ENCODE assay signal across 20 cellular contexts in genomic region chr6:16344756-16345155, GRCh38.
DNase-seq lines count a peak whose midpoint lies in the region; ATAC-seq and TF ChIP-seq lines count a peak whose summit lies in the region.
"Had no signal": no experiment of that assay in that cellular context is flagged by ENCODE, and none has a peak within 500 bp of the region (broad histone marks: within the 10 kb centered on the region; RNA-seq: fewer than 3 reads in every experiment).

No MANE protein-coding gene starts in this region.

- H3K36me3 Mint-ChIP-seq in activated T-helper 17 cell treated with anti-CD3 and anti-CD28 coated beads, Interleukin-2, amount 50 U/mL, for 72 hours (ENCODE audit: low read depth), result no peaks in the 10 kb centered on the region
- peaks cover 3% of the 10 kb centered on the region; the same call in 1 of the 3 replicates for H3K36me3 Mint-ChIP-seq in GM23338 (ENCODE audit: low read depth)

- H3K4me1 Mint-ChIP-seq in activated T-helper 17 cell treated with anti-CD3 and anti-CD28 coated beads, Interleukin-2, amount 50 U/mL, for 72 hours, result peaks cover 16% of the 10 kb centered on the region
- H3K4me1 Mint-ChIP-seq in GM23338, result peaks cover 7% of the 10 kb centered on the region; the same call in 2 of the 3 replicates

- no peak for TF ChIP-seq CTCF in SK-N-SH (IDR thresholded peaks at IDR 0.05)
- no peak for TF ChIP-seq CTCF in GM23338 (conservative IDR thresholded peaks at IDR 0.05; ENCODE audit: low read depth in 2 of 2)

- H3K27me3 Mint-ChIP-seq in activated T-helper 17 cell treated with anti-CD3 and anti-CD28 coated beads, Interleukin-2, amount 50 U/mL, for 72 hours, result no peaks in the 10 kb centered on the region
- peaks cover 4% of the 10 kb centered on the region for H3K27me3 Mint-ChIP-seq in GM23338 (ENCODE audit: insufficient read depth, low read depth, poor library complexity)
- H3K27me3 Mint-ChIP-seq: activated naive CD4-positive, alpha-beta T cell treated with anti-CD3 and anti-CD28 coated beads, Interleukin-2, amount 50 U/mL, for 24 hours; naive thymus-derived CD4-positive, alpha-beta T cell; T-cell had no signal

- peak overlapping the region; percentile 78 to 93 for H3K27ac ChIP-seq in SK-N-SH (ENCODE audit: low read depth in 2 of 2, low read length in 1 of 2)
- no peak overlapping the region for H3K27ac ChIP-seq in GM23338 (ENCODE audit: low read depth)
- H3K27ac ChIP-seq: HL-60 had no signal

- no peak for TF ChIP-seq RAD21 in SK-N-SH (IDR thresholded peaks at IDR 0.05; ENCODE audit: low read length)

- H3K9ac ChIP-seq in SK-N-SH, result no peak overlapping the region

- POLR2A ChIA-PET in SK-N-SH (lab: Yijun Ruan, JAX), result no interaction called here

- TF ChIP-seq EP300 in SK-N-SH (IDR thresholded peaks at IDR 0.05; ENCODE audit: borderline replicate concordance in 1 of 2, low read depth in 1 of 2, low read length in 1 of 2), result no peak

- no peaks in the 10 kb centered on the region for H3K27me3 ChIP-seq in SK-N-SH (ENCODE audit: insufficient read depth)
- no peaks in the 10 kb centered on the region for H3K27me3 ChIP-seq in GM23338 (ENCODE audit: insufficient read depth)
- H3K27me3 ChIP-seq: sigmoid colon had no signal

- H3K9me3 ChIP-seq in SK-N-SH, result no peaks in the 10 kb centered on the region
- H3K9me3 ChIP-seq: Caco-2, sigmoid colon had no signal

- 93% methylated on average over 6 of the region's 6 CpGs for WGBS in SK-N-SH (ENCODE audit: low lambda C conversion rate)

- no peak for DNase-seq in SK-N-SH
- DNase-seq in hepatic stellate cell (ENCODE audit: low spot score), result peak; percentile 73
- DNase-seq in NCI-H2029 (lab: John Stamatoyannopoulos, UW), result no peak
- no peak for DNase-seq in GM23338 (ENCODE audit: low spot score)
- DNase-seq in NCI-H2171 treated with DMSO at 0.1 percent for 48 hours (lab: John Stamatoyannopoulos, UW), result no peak
- DNase-seq in stimulated activated CD4-positive, alpha-beta T cell treated with anti-CD3 and anti-CD28 coated beads, Interleukin-2, amount 100 ng/mL, for 48 hours, result no peak
- DNase-seq: 8988T; activated CD4-positive, CD25-positive, alpha-beta regulatory T cell; activated CD8-positive, alpha-beta memory T cell treated with anti-CD3 and anti-CD28 coated beads, Interleukin-2, amount 50 U/mL, for 4 hours; Caco-2; naive thymus-derived CD4-positive, alpha-beta T cell; NCI-H2171; sigmoid colon; stimulated activated naive CD4-positive, alpha-beta T cell treated with Interleukin-2 at 50 U/mL for 16 hours; T-cell had no signal

- no peak overlapping the region for H3K4me3 Mint-ChIP-seq in activated T-helper 17 cell treated with anti-CD3 and anti-CD28 coated beads, Interleukin-2, amount 50 U/mL, for 72 hours
- H3K4me3 Mint-ChIP-seq in GM23338, result no peak overlapping the region
- H3K4me3 Mint-ChIP-seq: activated naive CD4-positive, alpha-beta T cell treated with anti-CD3 and anti-CD28 coated beads, Interleukin-2, amount 50 U/mL, for 24 hours; naive thymus-derived CD4-positive, alpha-beta T cell; T-cell had no signal

- H3K4me1 ChIP-seq in SK-N-SH (ENCODE audit: control insufficient read depth in 1 of 2, insufficient read depth in 2 of 2, low read depth in 1 of 2, low read length in 1 of 2), result peaks cover 18 to 19% of the 10 kb centered on the region in 2 experiments
- 0 out of 2 replicates have a peak, but pooled peaks cover 6% of the 10 kb centered on the region for H3K4me1 ChIP-seq in GM23338 (ENCODE audit: insufficient read depth)

- peak overlapping the region; percentile 6 for H3K27ac Mint-ChIP-seq in activated T-helper 17 cell treated with anti-CD3 and anti-CD28 coated beads, Interleukin-2, amount 50 U/mL, for 72 hours
- no peak overlapping the region for H3K27ac Mint-ChIP-seq in GM23338
- H3K27ac Mint-ChIP-seq: T-cell had no signal

- H3K9me3 Mint-ChIP-seq in activated T-helper 17 cell treated with anti-CD3 and anti-CD28 coated beads, Interleukin-2, amount 50 U/mL, for 72 hours, result no peaks in the 10 kb centered on the region
- H3K9me3 Mint-ChIP-seq in GM23338, result no peaks in the 10 kb centered on the region; the same call in 2 of the 3 replicates
- H3K9me3 Mint-ChIP-seq: activated naive CD4-positive, alpha-beta T cell treated with anti-CD3 and anti-CD28 coated beads, Interleukin-2, amount 50 U/mL, for 24 hours; naive thymus-derived CD4-positive, alpha-beta T cell; T-cell had no signal

- H3K9me2 ChIP-seq in SK-N-SH (no peaks in the 10 kb centered on the region), GM23338 (ENCODE audit: insufficient read depth) (0 out of 2 replicates have a peak, but pooled peaks cover 5% of the 10 kb centered on the region)

- H3K36me3 ChIP-seq in SK-N-SH (replicated peaks in 1 of 2; ENCODE audit: control insufficient read depth in 1 of 2, insufficient read depth in 2 of 2, low read length in 1 of 2) (no peaks in the 10 kb centered on the region), GM23338 (ENCODE audit: insufficient read depth) (no peaks in the 10 kb centered on the region)
- H3K36me3 ChIP-seq: sigmoid colon had no signal

- CTCF ChIA-PET in SK-N-SH (lab: Yijun Ruan, JAX), result interaction anchor here (1.0 to 2.0 kb wide), 5 partner anchors 8 to 62 kb away, joined by 3 to 5 read pairs (median 4); no protein-coding TSS in a partner anchor

- 0 out of 2 replicates have a peak, but pooled peaks cover 3% of the 10 kb centered on the region for H3K79me2 ChIP-seq in SK-N-SH (ENCODE audit: insufficient read depth)
- no peaks in the 10 kb centered on the region for H3K79me2 ChIP-seq in GM23338 (replicated peaks; ENCODE audit: insufficient read depth)

- H3K4me2 ChIP-seq in SK-N-SH (no peak overlapping the region), GM23338 (no peak overlapping the region)

- H3K4me3 ChIP-seq in SK-N-SH (ENCODE audit: low read depth in 2 of 2, low read length in 1 of 2), result no peak overlapping the region
- no peak overlapping the region for H3K4me3 ChIP-seq in GM23338
- H3K4me3 ChIP-seq: sigmoid colon had no signal

- no peaks in the 10 kb centered on the region for H4K20me1 ChIP-seq in SK-N-SH (ENCODE audit: insufficient read depth)
- no peaks in the 10 kb centered on the region for H4K20me1 ChIP-seq in GM23338 (replicated peaks; ENCODE audit: insufficient read depth)

- H2AFZ ChIP-seq in SK-N-SH (ENCODE audit: low read depth) (no peak overlapping the region), GM23338 (no peak overlapping the region)

- H3F3A ChIP-seq in SK-N-SH (replicated peaks; ENCODE audit: insufficient read depth) (peaks cover 11% of the 10 kb centered on the region), GM23338 (replicated peaks; ENCODE audit: low read depth) (no peaks in the 10 kb centered on the region)

- no peak for ATAC-seq in SK-N-SH treated with all-trans-retinoic acid at 6 μM for 48 hours
- no peak for ATAC-seq in activated T-helper 17 cell treated with anti-CD3 and anti-CD28 coated beads, Interleukin-2, amount 50 U/mL, for 72 hours (replicated peaks)
- no peak for ATAC-seq in GM23338
- ATAC-seq: left lobe of liver; naive thymus-derived CD4-positive, alpha-beta T cell; T-cell had no signal

TF ChIP-seq in SK-N-SH, 30 proteins besides CTCF, POLR2A, EP300 and RAD21 (continues in another document):
- TF ChIP-seq MAX (IDR thresholded peaks at IDR 0.05; ENCODE audit: low read depth) (no peak), TCF12 (IDR thresholded peaks at IDR 0.05) (no peak), TEAD4 (IDR thresholded peaks at IDR 0.05; ENCODE audit: borderline replicate concordance, insufficient read depth) (no peak), FOXM1 (IDR thresholded peaks at IDR 0.05; ENCODE audit: low read depth) (no peak), RCOR1 (IDR thresholded peaks at IDR 0.05; ENCODE audit: low read length) (no peak)

TF ChIP-seq in SK-N-SH treated with all-trans-retinoic acid at 6 μM for 48 hours, 23 proteins besides CTCF, POLR2A, EP300 and RAD21 (continues in another document):
- TF ChIP-seq, protein P1, sequence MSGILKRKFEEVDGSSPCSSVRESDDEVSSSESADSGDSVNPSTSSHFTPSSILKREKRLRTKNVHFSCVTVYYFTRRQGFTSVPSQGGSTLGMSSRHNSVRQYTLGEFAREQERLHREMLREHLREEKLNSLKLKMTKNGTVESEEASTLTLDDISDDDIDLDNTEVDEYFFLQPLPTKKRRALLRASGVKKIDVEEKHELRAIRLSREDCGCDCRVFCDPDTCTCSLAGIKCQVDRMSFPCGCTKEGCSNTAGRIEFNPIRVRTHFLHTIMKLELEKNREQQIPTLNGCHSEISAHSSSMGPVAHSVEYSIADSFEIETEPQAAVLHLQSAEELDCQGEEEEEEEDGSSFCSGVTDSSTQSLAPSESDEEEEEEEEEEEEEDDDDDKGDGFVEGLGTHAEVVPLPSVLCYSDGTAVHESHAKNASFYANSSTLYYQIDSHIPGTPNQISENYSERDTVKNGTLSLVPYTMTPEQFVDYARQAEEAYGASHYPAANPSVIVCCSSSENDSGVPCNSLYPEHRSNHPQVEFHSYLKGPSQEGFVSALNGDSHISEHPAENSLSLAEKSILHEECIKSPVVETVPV (CRISPR knock-in tag; IDR thresholded peaks at IDR 0.05), result no peak
- TF ChIP-seq ZNF70 (CRISPR knock-in tag; IDR thresholded peaks at IDR 0.05), result no peak
- no peak for TF ChIP-seq ZFP3 (CRISPR knock-in tag; IDR thresholded peaks at IDR 0.05)
- no peak for TF ChIP-seq ZFP30 (CRISPR knock-in tag; IDR thresholded peaks at IDR 0.05)
- no peak for TF ChIP-seq SNAI2 (CRISPR knock-in tag; IDR thresholded peaks at IDR 0.05)
- TF ChIP-seq ZNF8 (CRISPR knock-in tag; IDR thresholded peaks at IDR 0.05), result no peak
- TF ChIP-seq PPARA (CRISPR knock-in tag; IDR thresholded peaks at IDR 0.05; ENCODE audit: borderline replicate concordance), result no peak

TF ChIP-seq in GM23338, 12 proteins besides CTCF, POLR2A, EP300 and RAD21:
- TF ChIP-seq CREB1 (CRISPR knock-in tag; IDR thresholded peaks at IDR 0.05; ENCODE audit: low read depth) (no peak), EZH2phosphoT487 (IDR thresholded peaks at IDR 0.05; ENCODE audit: unreplicated experiment) (no peak)
